ENCODE assay signal across 12 cellular contexts in genomic region chr11:10452211-10452767, GRCh38. TPM values are rescaled to one million over a fixed set of nuclear protein-coding genes. Genes with fewer than 3 reads are reported as not detected.
DNase-seq lines count a peak whose midpoint lies in the region; ATAC-seq and TF ChIP-seq lines count a peak whose summit lies in the region.
"Had no signal": no experiment of that assay in that cellular context is flagged by ENCODE, and none has a peak within 500 bp of the region (broad histone marks: within the 10 kb centered on the region; RNA-seq: fewer than 3 reads in every experiment).

No MANE protein-coding gene starts in this region.

- peaks cover 11% of the 10 kb centered on the region for H3K27me3 Mint-ChIP-seq in activated CD4-positive, alpha-beta T cell treated with anti-CD3 and anti-CD28 coated beads, Interleukin-2, amount 10 ng/mL, durations not matched to agents 7 days and 5 days
- H3K27me3 Mint-ChIP-seq in stimulated activated memory B cell treated with anti-CD40 and anti-IgM and Interleukin-4, amounts not matched to agents 10 μg/mL and 1 μg/mL and 100 μg/mL, for 72 hours = no peaks in the 10 kb centered on the region
- H3K27me3 Mint-ChIP-seq in T-helper 2 cell treated with Interferon-gamma antibody and Interleukin-4, amounts not matched to agents 5 μg/mL and 100 μg/mL, for 36 hours (ENCODE audit: low read depth) = peaks cover 25% of the 10 kb centered on the region

- DNase-seq in activated CD4-positive, alpha-beta T cell treated with anti-CD3 and anti-CD28 coated beads, Interleukin-2, amount 10 ng/mL, durations not matched to agents 7 days and 5 days = no peak
- DNase-seq in activated CD4-positive, alpha-beta T cell treated with anti-CD3 and anti-CD28 coated beads for 1 hour = no peak
- DNase-seq in WERI-Rb-1 (no peak), globus pallidus (ENCODE audit: low spot score) (peak; percentile 89), HAP-1 (ENCODE audit: low spot score in 2 of 2) (no peak)
- no peak for DNase-seq in T-helper 2 cell treated with Interferon-gamma antibody and Interleukin-4, amounts not matched to agents 5 μg/mL and 100 μg/mL, for 36 hours (ENCODE audit: low spot score)
- DNase-seq: PC-3; stimulated activated naive CD4-positive, alpha-beta T cell treated with Interleukin-2 at 50 U/mL for 16 hours had no signal

- POLR2A ChIA-PET in activated CD4-positive, alpha-beta T cell treated with anti-CD3 and anti-CD28 coated beads, Interleukin-2, amount 10 ng/mL, durations not matched to agents 7 days and 5 days (lab: Charles Lee) = no interaction called here

- H3K4me3 ChIP-seq in WERI-Rb-1 (ENCODE audit: low read depth, low read length) = no peak overlapping the region
- no peak overlapping the region for H3K4me3 ChIP-seq in HAP-1
- H3K4me3 ChIP-seq: GM12878, smooth muscle cell had no signal

- no peak for TF ChIP-seq CTCF in WERI-Rb-1 (IDR thresholded peaks at IDR 0.05; ENCODE audit: low read depth, low read length)

- peak overlapping the region; percentile 79 for H3K4me3 Mint-ChIP-seq in activated CD4-positive, alpha-beta T cell treated with anti-CD3 and anti-CD28 coated beads, Interleukin-2, amount 10 ng/mL, durations not matched to agents 7 days and 5 days
- H3K4me3 Mint-ChIP-seq in stimulated activated memory B cell treated with anti-CD40 and anti-IgM and Interleukin-4, amounts not matched to agents 10 μg/mL and 1 μg/mL and 100 μg/mL, for 72 hours = no peak overlapping the region
- H3K4me3 Mint-ChIP-seq in T-helper 2 cell treated with Interferon-gamma antibody and Interleukin-4, amounts not matched to agents 5 μg/mL and 100 μg/mL, for 36 hours = no peak overlapping the region

- in situ Hi-C loops in HAP-1 (cut with MboI; ENCODE audit: low sequenced_read_pairs) = no loop called here

- H3K27ac Mint-ChIP-seq in activated CD4-positive, alpha-beta T cell treated with anti-CD3 and anti-CD28 coated beads, Interleukin-2, amount 10 ng/mL, durations not matched to agents 7 days and 5 days = no peak overlapping the region
- H3K27ac Mint-ChIP-seq in stimulated activated memory B cell treated with anti-CD40 and anti-IgM and Interleukin-4, amounts not matched to agents 10 μg/mL and 1 μg/mL and 100 μg/mL, for 72 hours = peak overlapping the region; percentile 91
- H3K27ac Mint-ChIP-seq in T-helper 2 cell treated with Interferon-gamma antibody and Interleukin-4, amounts not matched to agents 5 μg/mL and 100 μg/mL, for 36 hours = no peak overlapping the region

- no peak for ATAC-seq in stimulated activated memory B cell treated with anti-CD40 and anti-IgM and Interleukin-4, amounts not matched to agents 10 μg/mL and 1 μg/mL and 100 μg/mL, for 72 hours
- no peak for ATAC-seq in HG02623 (IDR thresholded peaks at IDR 0.05; ENCODE audit: unreplicated experiment)
- ATAC-seq: PC-3 had no signal

- H3K9me3 Mint-ChIP-seq in activated CD4-positive, alpha-beta T cell treated with anti-CD3 and anti-CD28 coated beads, Interleukin-2, amount 10 ng/mL, durations not matched to agents 7 days and 5 days = no peaks in the 10 kb centered on the region
- no peaks in the 10 kb centered on the region for H3K9me3 Mint-ChIP-seq in stimulated activated memory B cell treated with anti-CD40 and anti-IgM and Interleukin-4, amounts not matched to agents 10 μg/mL and 1 μg/mL and 100 μg/mL, for 72 hours
- no peaks in the 10 kb centered on the region for H3K9me3 Mint-ChIP-seq in T-helper 2 cell treated with Interferon-gamma antibody and Interleukin-4, amounts not matched to agents 5 μg/mL and 100 μg/mL, for 36 hours

- H3K27me3 ChIP-seq in WERI-Rb-1 (ENCODE audit: insufficient read depth, low read depth, severe bottlenecking) (no peaks in the 10 kb centered on the region), HAP-1 (ENCODE audit: low read depth) (no peaks in the 10 kb centered on the region; the same call in 1 of the 2 replicates)

- peaks cover 5% of the 10 kb centered on the region for H3K36me3 Mint-ChIP-seq in activated CD4-positive, alpha-beta T cell treated with anti-CD3 and anti-CD28 coated beads, Interleukin-2, amount 10 ng/mL, durations not matched to agents 7 days and 5 days (ENCODE audit: low read depth)
- no peaks in the 10 kb centered on the region for H3K36me3 Mint-ChIP-seq in stimulated activated memory B cell treated with anti-CD40 and anti-IgM and Interleukin-4, amounts not matched to agents 10 μg/mL and 1 μg/mL and 100 μg/mL, for 72 hours
- H3K36me3 Mint-ChIP-seq in T-helper 2 cell treated with Interferon-gamma antibody and Interleukin-4, amounts not matched to agents 5 μg/mL and 100 μg/mL, for 36 hours (ENCODE audit: low read depth) = peaks cover 5% of the 10 kb centered on the region

- H3K27ac ChIP-seq in WERI-Rb-1 = peak overlapping the region; percentile 19; the same call in 1 of the 2 replicates

- H3K9me3 ChIP-seq in WERI-Rb-1 (ENCODE audit: severe bottlenecking) = peaks cover 2% of the 10 kb centered on the region
- H3K9me3 ChIP-seq in HAP-1 = no peaks in the 10 kb centered on the region

- CTCF ChIA-PET in activated CD4-positive, alpha-beta T cell treated with anti-CD3 and anti-CD28 coated beads, Interleukin-2, amount 10 ng/mL, durations not matched to agents 7 days and 5 days (lab: Charles Lee) = interaction anchor here (0.7 to 5.9 kb wide), 9 partner anchors 8 to 1811 kb away, joined by 3 to 50 read pairs (median 5); partner anchors contain the start of gene RNF141

- peaks cover 62% of the 10 kb centered on the region for H3K4me1 Mint-ChIP-seq in activated CD4-positive, alpha-beta T cell treated with anti-CD3 and anti-CD28 coated beads, Interleukin-2, amount 10 ng/mL, durations not matched to agents 7 days and 5 days
- H3K4me1 Mint-ChIP-seq in stimulated activated memory B cell treated with anti-CD40 and anti-IgM and Interleukin-4, amounts not matched to agents 10 μg/mL and 1 μg/mL and 100 μg/mL, for 72 hours = peaks cover 66% of the 10 kb centered on the region
- H3K4me1 Mint-ChIP-seq in T-helper 2 cell treated with Interferon-gamma antibody and Interleukin-4, amounts not matched to agents 5 μg/mL and 100 μg/mL, for 36 hours (ENCODE audit: low read depth) = peaks cover 52% of the 10 kb centered on the region

- no peaks in the 10 kb centered on the region for H3K4me1 ChIP-seq in HAP-1

- H3K36me3 ChIP-seq in WERI-Rb-1 = no peaks in the 10 kb centered on the region
- H3K36me3 ChIP-seq in HAP-1 (replicated peaks) = no peaks in the 10 kb centered on the region

RNA-seq across cellular contexts. Expression of gene AMPD3, which starts 2.8 kb away (rescaled TPM):
- total RNA-seq in activated CD4-positive, alpha-beta T cell treated with anti-CD3 and anti-CD28 coated beads, Interleukin-2, amount 10 ng/mL, durations not matched to agents 7 days and 5 days = 10 to 100 TPM; 20.3 to 20.8 TPM
